Comparison of ENCODE assay signal across 15 cellular contexts in the genomic region with DNA sequence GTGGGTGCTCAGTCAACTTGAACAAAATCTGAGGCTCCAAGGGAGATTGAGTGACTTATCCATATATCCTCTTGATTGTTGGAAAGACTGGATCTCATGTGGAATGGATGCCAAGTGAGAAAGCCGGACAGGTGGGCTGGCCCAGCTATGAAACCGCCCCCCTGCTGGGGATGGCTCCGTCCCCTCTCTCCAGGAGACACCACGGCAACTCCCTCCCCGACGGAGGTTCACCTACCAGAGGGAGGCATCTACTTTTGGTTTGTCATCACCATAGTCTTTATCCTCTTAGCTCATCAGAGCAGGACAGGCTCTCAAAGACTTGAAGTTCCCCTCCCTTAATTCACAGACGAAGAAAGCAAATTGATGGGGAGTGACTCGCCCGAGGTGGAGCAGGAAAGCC. TPM values are rescaled to one million over a fixed set of nuclear protein-coding genes. Genes with fewer than 3 reads are reported as not detected.
DNase-seq lines count a peak whose midpoint lies in the region; ATAC-seq and TF ChIP-seq lines count a peak whose summit lies in the region.
"Had no signal": no experiment of that assay in that cellular context is flagged by ENCODE, and none has a peak within 500 bp of the region (broad histone marks: within the 10 kb centered on the region; RNA-seq: fewer than 3 reads in every experiment).

No MANE protein-coding gene starts in this region.

- H3K4me1 Mint-ChIP-seq in activated T-cell treated with anti-CD3 and anti-CD28 coated beads, Interleukin-2, amount 50 U/mL, for 72 hours (ENCODE audit: low read depth) = peaks cover 27% of the 10 kb centered on the region
- H3K4me1 Mint-ChIP-seq in activated T-helper 1 cell treated with anti-CD3 and anti-CD28 coated beads, Interleukin-12 subunit alpha, Interleukin-12 subunit beta, Interleukin-2, Interleukin-4 antibody, amounts not matched to agents 30 ng/mL and 10 ng/mL and 1 ng/mL, durations not matched to agents 14 hours and 24 hours and 36 hours (ENCODE audit: low read depth) = peaks cover 24% of the 10 kb centered on the region
- peaks cover 20% of the 10 kb centered on the region for H3K4me1 Mint-ChIP-seq in nephron
- peaks cover 9% of the 10 kb centered on the region for H3K4me1 Mint-ChIP-seq in type B pancreatic cell (ENCODE audit: unreplicated experiment)
- peaks cover 18 to 23% of the 10 kb centered on the region in 2 donors for H3K4me1 Mint-ChIP-seq in stimulated activated naive B cell treated with anti-CD40 and anti-IgM and Interleukin-4, amounts not matched to agents 10 μg/mL and 1 μg/mL and 100 μg/mL, for 72 hours

- DNase-seq in activated T-cell treated with anti-CD3 and anti-CD28 coated beads, Interleukin-2, amount 50 U/mL, for 72 hours = no peak
- no peak for DNase-seq in activated T-cell treated with anti-CD3 and anti-CD28 coated beads for 4 hours
- no peak for DNase-seq in activated T-helper 1 cell treated with anti-CD3 and anti-CD28 coated beads, Interleukin-12 subunit alpha, Interleukin-12 subunit beta, Interleukin-2, Interleukin-4 antibody, amounts not matched to agents 30 ng/mL and 10 ng/mL and 1 ng/mL, durations not matched to agents 14 hours and 24 hours and 36 hours (ENCODE audit: low spot score)
- no peak for DNase-seq in type B pancreatic cell (ENCODE audit: extremely low spot score, unreplicated experiment)
- DNase-seq in effector CD4-positive, alpha-beta T cell = no peak
- DNase-seq in stimulated activated naive CD4-positive, alpha-beta T cell (lab: John Stamatoyannopoulos, UW) = no peak
- DNase-seq in stimulated activated naive B cell treated with anti-CD40 and anti-IgM and Interleukin-4, amounts not matched to agents 10 μg/mL and 1 μg/mL and 100 μg/mL, for 72 hours = no peak
- DNase-seq: NCI-H1092, NCI-H1694 treated with DMSO at 0.1 percent for 48 hours, NCI-H2171, NCI-H774 had no signal

- no peaks in the 10 kb centered on the region for H3K36me3 Mint-ChIP-seq in activated T-cell treated with anti-CD3 and anti-CD28 coated beads, Interleukin-2, amount 50 U/mL, for 72 hours (ENCODE audit: insufficient read depth in 2 of 2)
- peaks cover 4% of the 10 kb centered on the region for H3K36me3 Mint-ChIP-seq in activated T-helper 1 cell treated with anti-CD3 and anti-CD28 coated beads, Interleukin-12 subunit alpha, Interleukin-12 subunit beta, Interleukin-2, Interleukin-4 antibody, amounts not matched to agents 30 ng/mL and 10 ng/mL and 1 ng/mL, durations not matched to agents 14 hours and 24 hours and 36 hours (ENCODE audit: low read depth)
- H3K36me3 Mint-ChIP-seq in nephron (ENCODE audit: low read depth) = peaks cover 4% of the 10 kb centered on the region
- H3K36me3 Mint-ChIP-seq in type B pancreatic cell = no peaks in the 10 kb centered on the region
- H3K36me3 Mint-ChIP-seq in stimulated activated naive B cell treated with anti-CD40 and anti-IgM and Interleukin-4, amounts not matched to agents 10 μg/mL and 1 μg/mL and 100 μg/mL, for 72 hours = peaks cover 2 to 10% of the 10 kb centered on the region in 2 donors

- intact Hi-C loops in activated T-helper 1 cell treated with anti-CD3 and anti-CD28 coated beads, Interleukin-12 subunit alpha, Interleukin-12 subunit beta, Interleukin-2, Interleukin-4 antibody, amounts not matched to agents 30 ng/mL and 10 ng/mL and 1 ng/mL, durations not matched to agents 14 hours and 24 hours and 36 hours (cut with micrococcal nuclease) = loop anchor here (2.0 to 5.0 kb wide), 3 partner anchors 223 to 303 kb away; a partner anchor contains a TSS

- TF ChIP-seq CTCF in nephron (IDR thresholded peaks at IDR 0.05; ENCODE audit: unreplicated experiment in 3 of 3) (no peak), type B pancreatic cell (conservative IDR thresholded peaks at IDR 0.05) (no peak)

- no peak for ATAC-seq in activated T-cell treated with anti-CD3 and anti-CD28 coated beads, Interleukin-2, amount 50 U/mL, for 72 hours (replicated peaks in 1 of 2)
- ATAC-seq in stimulated activated naive B cell treated with anti-CD40 and anti-IgM and Interleukin-4, amounts not matched to agents 10 μg/mL and 1 μg/mL and 100 μg/mL, for 72 hours (replicated peaks) = no peak
- ATAC-seq: Right ventricle myocardium inferior had no signal

- H3K27me3 Mint-ChIP-seq in activated T-cell treated with anti-CD3 and anti-CD28 coated beads, Interleukin-2, amount 50 U/mL, for 72 hours (ENCODE audit: low read depth) = no peaks in the 10 kb centered on the region
- peaks cover 6% of the 10 kb centered on the region for H3K27me3 Mint-ChIP-seq in activated T-helper 1 cell treated with anti-CD3 and anti-CD28 coated beads, Interleukin-12 subunit alpha, Interleukin-12 subunit beta, Interleukin-2, Interleukin-4 antibody, amounts not matched to agents 30 ng/mL and 10 ng/mL and 1 ng/mL, durations not matched to agents 14 hours and 24 hours and 36 hours (ENCODE audit: insufficient read depth)
- H3K27me3 Mint-ChIP-seq in nephron (ENCODE audit: low read depth) (peaks cover 7% of the 10 kb centered on the region), type B pancreatic cell (peaks cover 19% of the 10 kb centered on the region)
- H3K27me3 Mint-ChIP-seq in stimulated activated naive B cell treated with anti-CD40 and anti-IgM and Interleukin-4, amounts not matched to agents 10 μg/mL and 1 μg/mL and 100 μg/mL, for 72 hours = peaks cover 0 to 4% of the 10 kb centered on the region in 2 donors

- peak overlapping the region; percentile 42 for H3K27ac Mint-ChIP-seq in activated T-cell treated with anti-CD3 and anti-CD28 coated beads, Interleukin-2, amount 50 U/mL, for 72 hours
- no peak overlapping the region for H3K27ac Mint-ChIP-seq in activated T-helper 1 cell treated with anti-CD3 and anti-CD28 coated beads, Interleukin-12 subunit alpha, Interleukin-12 subunit beta, Interleukin-2, Interleukin-4 antibody, amounts not matched to agents 30 ng/mL and 10 ng/mL and 1 ng/mL, durations not matched to agents 14 hours and 24 hours and 36 hours
- H3K27ac Mint-ChIP-seq in nephron = no peak overlapping the region
- no peak overlapping the region for H3K27ac Mint-ChIP-seq in type B pancreatic cell
- H3K27ac Mint-ChIP-seq in stimulated activated naive B cell treated with anti-CD40 and anti-IgM and Interleukin-4, amounts not matched to agents 10 μg/mL and 1 μg/mL and 100 μg/mL, for 72 hours = no peak overlapping the region

- H3K4me3 Mint-ChIP-seq in activated T-cell treated with anti-CD3 and anti-CD28 coated beads, Interleukin-2, amount 50 U/mL, for 72 hours = no peak overlapping the region
- H3K4me3 Mint-ChIP-seq in activated T-helper 1 cell treated with anti-CD3 and anti-CD28 coated beads, Interleukin-12 subunit alpha, Interleukin-12 subunit beta, Interleukin-2, Interleukin-4 antibody, amounts not matched to agents 30 ng/mL and 10 ng/mL and 1 ng/mL, durations not matched to agents 14 hours and 24 hours and 36 hours = peak overlapping the region; percentile 22
- H3K4me3 Mint-ChIP-seq in nephron = peak overlapping the region; percentile 44 to 61 (median 60)
- H3K4me3 Mint-ChIP-seq in type B pancreatic cell = peak overlapping the region; percentile 67
- H3K4me3 Mint-ChIP-seq in stimulated activated naive B cell treated with anti-CD40 and anti-IgM and Interleukin-4, amounts not matched to agents 10 μg/mL and 1 μg/mL and 100 μg/mL, for 72 hours = no peak overlapping the region

- no peaks in the 10 kb centered on the region for H3K9me3 Mint-ChIP-seq in activated T-cell treated with anti-CD3 and anti-CD28 coated beads, Interleukin-2, amount 50 U/mL, for 72 hours
- H3K9me3 Mint-ChIP-seq in activated T-helper 1 cell treated with anti-CD3 and anti-CD28 coated beads, Interleukin-12 subunit alpha, Interleukin-12 subunit beta, Interleukin-2, Interleukin-4 antibody, amounts not matched to agents 30 ng/mL and 10 ng/mL and 1 ng/mL, durations not matched to agents 14 hours and 24 hours and 36 hours = no peaks in the 10 kb centered on the region
- H3K9me3 Mint-ChIP-seq in nephron (no peaks in the 10 kb centered on the region), type B pancreatic cell (no peaks in the 10 kb centered on the region)
- H3K9me3 Mint-ChIP-seq in stimulated activated naive B cell treated with anti-CD40 and anti-IgM and Interleukin-4, amounts not matched to agents 10 μg/mL and 1 μg/mL and 100 μg/mL, for 72 hours = no peaks in the 10 kb centered on the region

RNA-seq across cellular contexts. Expression of a gene that starts 1.8 kb away (rescaled TPM):
- total RNA-seq in activated T-cell treated with anti-CD3 and anti-CD28 coated beads, Interleukin-2, amount 50 U/mL, for 72 hours = 10 to 100 TPM; 15.0 to 16.7 TPM
- 40.0 and 41.4 TPM in 2 replicates for total RNA-seq in activated T-helper 1 cell treated with anti-CD3 and anti-CD28 coated beads, Interleukin-12 subunit alpha, Interleukin-12 subunit beta, Interleukin-2, Interleukin-4 antibody, amounts not matched to agents 30 ng/mL and 10 ng/mL and 1 ng/mL, durations not matched to agents 14 hours and 24 hours and 36 hours
- total RNA-seq in type B pancreatic cell (ENCODE audit: low replicate concordance) = 30.4 and 31.0 TPM in 2 replicates

RNA-seq across cellular contexts. Expression of a gene that starts 4.1 kb away (rescaled TPM):
- not detected for total RNA-seq in activated T-cell treated with anti-CD3 and anti-CD28 coated beads, Interleukin-2, amount 50 U/mL, for 72 hours
- not detected in 2 replicates for total RNA-seq in activated T-helper 1 cell treated with anti-CD3 and anti-CD28 coated beads, Interleukin-12 subunit alpha, Interleukin-12 subunit beta, Interleukin-2, Interleukin-4 antibody, amounts not matched to agents 30 ng/mL and 10 ng/mL and 1 ng/mL, durations not matched to agents 14 hours and 24 hours and 36 hours
- 0.75 and 2.1 TPM in 2 replicates for total RNA-seq in type B pancreatic cell (ENCODE audit: low replicate concordance)
- total RNA-seq: MCF 10A, NCI-H460 had no signal

RNA-seq across cellular contexts. Expression of a gene that starts 27.7 kb away (rescaled TPM):
- total RNA-seq in activated T-cell treated with anti-CD3 and anti-CD28 coated beads, Interleukin-2, amount 50 U/mL, for 72 hours = 1 to 10 TPM; 5.6 to 8.4 TPM
- total RNA-seq in activated T-helper 1 cell treated with anti-CD3 and anti-CD28 coated beads, Interleukin-12 subunit alpha, Interleukin-12 subunit beta, Interleukin-2, Interleukin-4 antibody, amounts not matched to agents 30 ng/mL and 10 ng/mL and 1 ng/mL, durations not matched to agents 14 hours and 24 hours and 36 hours = 27.5 and 27.7 TPM in 2 replicates
- total RNA-seq in type B pancreatic cell (ENCODE audit: low replicate concordance) = 10.1 and 16.5 TPM in 2 replicates

RNA-seq across cellular contexts. Expression of a gene that starts 36.1 kb away (rescaled TPM):
- total RNA-seq in activated T-cell treated with anti-CD3 and anti-CD28 coated beads, Interleukin-2, amount 50 U/mL, for 72 hours = 1 to 10 TPM; 7.1 to 8.4 TPM
- 11.6 and 12.5 TPM in 2 replicates for total RNA-seq in activated T-helper 1 cell treated with anti-CD3 and anti-CD28 coated beads, Interleukin-12 subunit alpha, Interleukin-12 subunit beta, Interleukin-2, Interleukin-4 antibody, amounts not matched to agents 30 ng/mL and 10 ng/mL and 1 ng/mL, durations not matched to agents 14 hours and 24 hours and 36 hours
- total RNA-seq in type B pancreatic cell (ENCODE audit: low replicate concordance) = 16.8 and 18.0 TPM in 2 replicates

Comparison
In these comparisons a context has a peak if more than half of its experiments do, and no peak if none do; other contexts are left out.
1. H3K4me3 Mint-ChIP-seq: peak in activated T-helper 1 cell treated with anti-CD3 and anti-CD28 coated beads, Interleukin-12 subunit alpha, Interleukin-12 subunit beta, Interleukin-2, Interleukin-4 antibody, amounts not matched to agents 30 ng/mL and 10 ng/mL and 1 ng/mL, durations not matched to agents 14 hours and 24 hours and 36 hours (single experiment), nephron (3 of 3) and type B pancreatic cell (single experiment); none in activated T-cell treated with anti-CD3 and anti-CD28 coated beads, Interleukin-2, amount 50 U/mL, for 72 hours (0 of 2) and stimulated activated naive B cell treated with anti-CD40 and anti-IgM and Interleukin-4, amounts not matched to agents 10 μg/mL and 1 μg/mL and 100 μg/mL, for 72 hours (0 of 2).